In the genomic region with DNA sequence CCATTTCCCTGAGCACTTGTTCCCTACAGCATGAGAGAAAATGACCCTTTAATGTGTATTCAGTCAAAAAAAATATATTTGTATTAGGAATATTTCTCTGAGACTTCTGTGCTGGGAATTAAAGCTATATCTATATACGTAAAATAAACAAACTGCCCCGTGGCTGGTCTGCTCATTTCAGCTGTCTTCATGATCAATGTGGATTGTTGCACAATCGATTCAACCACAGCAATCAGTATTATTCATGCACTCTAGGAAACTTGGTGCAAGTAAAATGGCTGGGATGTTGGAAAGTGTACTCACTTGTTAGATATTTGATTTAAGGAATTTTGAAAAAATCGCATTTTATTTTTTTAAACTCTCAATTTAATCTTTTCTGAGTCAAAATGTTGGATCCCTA, we compare ENCODE assay signal across 22 cellular contexts.
"Had no signal": no experiment of that assay in that cellular context is flagged by ENCODE, and none has a peak within 500 bp of the region (broad histone marks: within the 10 kb centered on the region; RNA-seq: fewer than 3 reads in every experiment).

No MANE protein-coding gene starts in this region.

- H3K4me1 ChIP-seq: foreskin keratinocyte, left ventricle myocardium inferior, psoas muscle, sigmoid colon, testis, tibial nerve had no signal

- H3K9me3 ChIP-seq: left ventricle myocardium inferior, mucosa of descending colon, neutrophil, psoas muscle, sigmoid colon, testis, tibial nerve had no signal

- H3K4me3 ChIP-seq: coronary artery, left ventricle myocardium inferior, lung, mucosa of descending colon, psoas muscle, sigmoid colon, skin epidermis, testis, tibial nerve had no signal

- H3K27ac ChIP-seq: coronary artery, foreskin keratinocyte, left ventricle myocardium inferior, neutrophil, psoas muscle, sigmoid colon, skin epidermis, testis, tibial nerve had no signal

- FAIRE-seq: kidney had no signal

- ATAC-seq: esophagus mucosa; foreskin keratinocyte; left cardiac atrium; mucosa of descending colon; naive thymus-derived CD8-positive, alpha-beta T cell; psoas muscle; stimulated activated naive B cell treated with anti-CD40 and anti-IgM and Interleukin-4, amounts not matched to agents 10 μg/mL and 1 μg/mL and 100 μg/mL, for 72 hours; stimulated activated naive CD8-positive, alpha-beta T cell treated with anti-CD3 and anti-CD28 coated beads, Interleukin-15, amount 100 ng/mL, for 72 hours had no signal

- DNase-seq: effector CD8-positive, alpha-beta T cell; foreskin keratinocyte; immature natural killer cell; kidney; left cardiac atrium; left ventricle myocardium inferior; mucosa of descending colon; naive thymus-derived CD8-positive, alpha-beta T cell; psoas muscle; retina; sigmoid colon; stimulated activated CD4-positive, alpha-beta T cell treated with anti-CD3 and anti-CD28 coated beads, Interleukin-2, amount 100 ng/mL, for 24 hours; stimulated activated CD4-positive, alpha-beta T cell treated with anti-CD3 and anti-CD28 coated beads, Interleukin-4, amount 100 ng/mL, for 4 hours; stimulated activated naive B cell treated with anti-CD40 and anti-IgM and Interleukin-4, amounts not matched to agents 10 μg/mL and 1 μg/mL and 100 μg/mL, for 72 hours; stimulated activated naive CD8-positive, alpha-beta T cell treated with anti-CD3 and anti-CD28 coated beads, Interleukin-15, amount 100 ng/mL, for 72 hours; testis had no signal

- H3K27me3 ChIP-seq: foreskin keratinocyte, neutrophil, sigmoid colon, testis, tibial nerve had no signal

- H3K36me3 ChIP-seq: left ventricle myocardium inferior, neutrophil, sigmoid colon, tibial nerve had no signal
